In genomic region chr2:137155351-137156104, GRCh38 we compare ENCODE assay signal across 19 cellular contexts.
DNase-seq lines count a peak whose midpoint lies in the region; ATAC-seq and TF ChIP-seq lines count a peak whose summit lies in the region.
"Had no signal": no experiment of that assay in that cellular context is flagged by ENCODE, and none has a peak within 500 bp of the region (broad histone marks: within the 10 kb centered on the region; RNA-seq: fewer than 3 reads in every experiment).

No MANE protein-coding gene starts in this region.

- no peak overlapping the region for H3K27ac Mint-ChIP-seq in activated CD4-positive, alpha-beta memory T cell treated with anti-CD3 and anti-CD28 coated beads for 36 hours
- H3K27ac Mint-ChIP-seq: IgD-negative memory B cell; natural killer cell treated with Interleukin-12 subunit alpha and Interleukin-12 subunit beta and Interleukin-15 and Interleukin-18, amount 100 ng/mL, for 72 hours; stimulated activated naive B cell treated with anti-CD40 and anti-IgM and Interleukin-4, amounts not matched to agents 10 μg/mL and 1 μg/mL and 100 μg/mL, for 72 hours had no signal

- no peaks in the 10 kb centered on the region for H3K9me3 Mint-ChIP-seq in activated CD4-positive, alpha-beta memory T cell treated with anti-CD3 and anti-CD28 coated beads for 36 hours

- H3K9me3 ChIP-seq in skeletal muscle satellite cell (replicated peaks; ENCODE audit: low read length) = no peaks in the 10 kb centered on the region
- H3K9me3 ChIP-seq: BE2C, sigmoid colon, transverse colon had no signal

- no peak overlapping the region for H3K4me3 Mint-ChIP-seq in activated CD4-positive, alpha-beta memory T cell treated with anti-CD3 and anti-CD28 coated beads for 36 hours
- H3K4me3 Mint-ChIP-seq: IgD-negative memory B cell; natural killer cell treated with Interleukin-12 subunit alpha and Interleukin-12 subunit beta and Interleukin-15 and Interleukin-18, amount 100 ng/mL, for 72 hours; stimulated activated naive B cell treated with anti-CD40 and anti-IgM and Interleukin-4, amounts not matched to agents 10 μg/mL and 1 μg/mL and 100 μg/mL, for 72 hours had no signal

- peak overlapping the region; percentile 50 for H3K4me3 ChIP-seq in skeletal muscle satellite cell (ENCODE audit: low read length)
- H3K4me3 ChIP-seq: sigmoid colon, transverse colon had no signal

- H3K9ac ChIP-seq in skeletal muscle satellite cell (ENCODE audit: low read depth, low read length) = peak overlapping the region; percentile 59

- POLR2A ChIA-PET in activated CD4-positive, alpha-beta memory T cell treated with anti-CD3 and anti-CD28 coated beads for 36 hours (lab: Charles Lee) = no interaction called here

- no peaks in the 10 kb centered on the region for H3K36me3 ChIP-seq in skeletal muscle satellite cell (ENCODE audit: insufficient read depth, low read length)
- H3K36me3 ChIP-seq: BE2C, sigmoid colon, transverse colon had no signal

- intact Hi-C loops in Right ventricle myocardium superior (cut with DNase I) = no loop called here
- intact Hi-C loops in activated CD4-positive, alpha-beta memory T cell treated with anti-CD3 and anti-CD28 coated beads for 36 hours (cut with micrococcal nuclease) = no loop called here

- no peaks in the 10 kb centered on the region for H3K27me3 ChIP-seq in skeletal muscle satellite cell (ENCODE audit: control insufficient read depth, insufficient read depth, low read length)
- H3K27me3 ChIP-seq: BE2C, sigmoid colon, transverse colon had no signal

- no peaks in the 10 kb centered on the region for H3K4me1 Mint-ChIP-seq in activated CD4-positive, alpha-beta memory T cell treated with anti-CD3 and anti-CD28 coated beads for 36 hours (ENCODE audit: low read depth)
- H3K4me1 Mint-ChIP-seq: IgD-negative memory B cell; stimulated activated naive B cell treated with anti-CD40 and anti-IgM and Interleukin-4, amounts not matched to agents 10 μg/mL and 1 μg/mL and 100 μg/mL, for 72 hours had no signal

- DNase-seq in HS-27A (ENCODE audit: low read depth) (peak; percentile 89), fibroblast of peridontal ligament (ENCODE audit: extremely low read depth) (peak; percentile 6), Right ventricle myocardium superior (no peak)
- no peak for DNase-seq in activated CD4-positive, alpha-beta memory T cell treated with anti-CD3 and anti-CD28 coated beads for 36 hours
- DNase-seq: activated gamma-delta T cell; BE2C; central memory CD4-positive, alpha-beta T cell; COR-L47; head of caudate nucleus; sigmoid colon; stimulated activated CD4-positive, alpha-beta T cell treated with anti-CD3 and anti-CD28 coated beads, Interleukin-1b, Interleukin-23, amount 100 ng/mL, for 48 hours; stimulated activated naive B cell treated with anti-CD40 and anti-IgM and Interleukin-4, amounts not matched to agents 10 μg/mL and 1 μg/mL and 100 μg/mL, for 72 hours; transverse colon had no signal

- CTCF ChIA-PET in activated CD4-positive, alpha-beta memory T cell treated with anti-CD3 and anti-CD28 coated beads for 36 hours (lab: Charles Lee) = no interaction called here

- H3K36me3 Mint-ChIP-seq in activated CD4-positive, alpha-beta memory T cell treated with anti-CD3 and anti-CD28 coated beads for 36 hours = no peaks in the 10 kb centered on the region
- H3K36me3 Mint-ChIP-seq: IgD-negative memory B cell; natural killer cell treated with Interleukin-12 subunit alpha and Interleukin-12 subunit beta and Interleukin-15 and Interleukin-18, amount 100 ng/mL, for 72 hours; stimulated activated naive B cell treated with anti-CD40 and anti-IgM and Interleukin-4, amounts not matched to agents 10 μg/mL and 1 μg/mL and 100 μg/mL, for 72 hours had no signal

- peaks cover 2% of the 10 kb centered on the region for H3K27me3 Mint-ChIP-seq in activated CD4-positive, alpha-beta memory T cell treated with anti-CD3 and anti-CD28 coated beads for 36 hours
- H3K27me3 Mint-ChIP-seq: IgD-negative memory B cell; natural killer cell treated with Interleukin-12 subunit alpha and Interleukin-12 subunit beta and Interleukin-15 and Interleukin-18, amount 100 ng/mL, for 72 hours; stimulated activated naive B cell treated with anti-CD40 and anti-IgM and Interleukin-4, amounts not matched to agents 10 μg/mL and 1 μg/mL and 100 μg/mL, for 72 hours had no signal

- ATAC-seq in SK-N-SH treated with all-trans-retinoic acid at 6 μM for 48 hours = peak; percentile 46; the same call in 2 of the 3 replicates
- no peak for ATAC-seq in Right ventricle myocardium superior (ENCODE audit: poor library complexity)
- ATAC-seq in GM18907 (IDR thresholded peaks at IDR 0.05; ENCODE audit: unreplicated experiment) = no peak
- ATAC-seq: left lobe of liver; natural killer cell treated with Interleukin-12 subunit alpha and Interleukin-12 subunit beta and Interleukin-15 and Interleukin-18, amount 100 ng/mL, for 72 hours; stimulated activated naive B cell treated with anti-CD40 and anti-IgM and Interleukin-4, amounts not matched to agents 10 μg/mL and 1 μg/mL and 100 μg/mL, for 72 hours had no signal

- H3K4me1 ChIP-seq in skeletal muscle satellite cell (ENCODE audit: control insufficient read depth, insufficient read depth, low read length) = peaks cover 40% of the 10 kb centered on the region
- H3K4me1 ChIP-seq: BE2C, sigmoid colon had no signal

- H3K4me2 ChIP-seq in skeletal muscle satellite cell (ENCODE audit: low read length) = peak overlapping the region; percentile 71

TF ChIP-seq in SK-N-SH treated with all-trans-retinoic acid at 6 μM for 48 hours, 23 proteins besides CTCF, POLR2A, EP300 and RAD21:
- no peak for TF ChIP-seq ZC3H10 (CRISPR knock-in tag; IDR thresholded peaks at IDR 0.05)
- no peak for TF ChIP-seq GLIS3 (CRISPR knock-in tag; IDR thresholded peaks at IDR 0.05)
- TF ChIP-seq ISL1 (CRISPR knock-in tag; IDR thresholded peaks at IDR 0.05) = no peak
- no peak for TF ChIP-seq CSDC2 (CRISPR knock-in tag; IDR thresholded peaks at IDR 0.05)
- no peak for TF ChIP-seq ZNF565 (CRISPR knock-in tag; conservative IDR thresholded peaks at IDR 0.05; ENCODE audit: low read depth)
- TF ChIP-seq ZNF70 (CRISPR knock-in tag; IDR thresholded peaks at IDR 0.05) = no peak
- no peak for TF ChIP-seq TSHZ2 (CRISPR knock-in tag; IDR thresholded peaks at IDR 0.05)
- TF ChIP-seq TOX (CRISPR knock-in tag; IDR thresholded peaks at IDR 0.05; ENCODE audit: borderline replicate concordance) = no peak
- TF ChIP-seq CSRNP3 (CRISPR knock-in tag; IDR thresholded peaks at IDR 0.05) = no peak
- TF ChIP-seq TCF4 (CRISPR knock-in tag; IDR thresholded peaks at IDR 0.05; ENCODE audit: borderline replicate concordance) = no peak
- TF ChIP-seq BACH2 (CRISPR knock-in tag; IDR thresholded peaks at IDR 0.05; ENCODE audit: borderline replicate concordance) = no peak
- no peak for TF ChIP-seq ZFP30 (CRISPR knock-in tag; IDR thresholded peaks at IDR 0.05)
- no peak for TF ChIP-seq ESRRG (CRISPR knock-in tag; IDR thresholded peaks at IDR 0.05)
- no peak for TF ChIP-seq OSR1 (CRISPR knock-in tag; IDR thresholded peaks at IDR 0.05)
- no peak for TF ChIP-seq ARNTL (CRISPR knock-in tag; IDR thresholded peaks at IDR 0.05; ENCODE audit: borderline replicate concordance, low read depth)
- no peak for TF ChIP-seq PPARA (CRISPR knock-in tag; IDR thresholded peaks at IDR 0.05; ENCODE audit: borderline replicate concordance)
- TF ChIP-seq SNAI2 (CRISPR knock-in tag; IDR thresholded peaks at IDR 0.05) = no peak
- no peak for TF ChIP-seq RARB (CRISPR knock-in tag; IDR thresholded peaks at IDR 0.05)
TF ChIP-seq in SK-N-SH treated with all-trans-retinoic acid at 6 μM for 48 hours: peak in this region for 0.

Comparison
In these comparisons a context has a peak if more than half of its experiments do, and no peak if none do; other contexts are left out.
1. DNase-seq: peak in HS-27A (single experiment) and fibroblast of peridontal ligament (single experiment); none in Right ventricle myocardium superior (single experiment) and activated CD4-positive, alpha-beta memory T cell treated with anti-CD3 and anti-CD28 coated beads for 36 hours (single experiment).